In genomic region chr12:121795029-121795977, GRCh38 we compare ENCODE assay signal across 8 cellular contexts. TPM values are rescaled to one million over a fixed set of nuclear protein-coding genes. Genes with fewer than 3 reads are reported as not detected.
DNase-seq lines count a peak whose midpoint lies in the region; ATAC-seq and TF ChIP-seq lines count a peak whose summit lies in the region.

No MANE protein-coding gene starts in this region.

- no peaks in the 10 kb centered on the region for H3K9me3 ChIP-seq in fibroblast of lung (ENCODE audit: control insufficient read depth, insufficient read depth, low read depth, low read length)

- peaks cover 43% of the 10 kb centered on the region for H3K4me1 ChIP-seq in fibroblast of lung (ENCODE audit: control insufficient read depth, extremely low read depth, insufficient read depth, low read length)

- peak; percentile 91 for DNase-seq in Daoy (ENCODE audit: low read depth)
- peak in 74 of 76 experiments; percentile 12 to 89 (median 69) for DNase-seq in HUDEP-2 (lab: John Stamatoyannopoulos, UW; ENCODE audit: unreplicated experiment in 76 of 76)
- DNase-seq in OCI-M1 (lab: John Stamatoyannopoulos, UW), result peak; percentile 91
- DNase-seq in fibroblast of lung (ENCODE audit: low read depth in 2 of 2), result peak; percentile 70 to 86
- peak; percentile 73 to 94 (median 82) for DNase-seq in naive thymus-derived CD8-positive, alpha-beta T cell
- peak in 48 of 49 donors; percentile 36 to 90 (median 75) for DNase-seq in substantia nigra (lab: John Stamatoyannopoulos, UW)

- H3K9me3 Mint-ChIP-seq in activated T-helper 17 cell treated with anti-CD3 and anti-CD28 coated beads, Interleukin-2, amount 50 U/mL, for 72 hours, result no peaks in the 10 kb centered on the region
- H3K9me3 Mint-ChIP-seq in naive thymus-derived CD8-positive, alpha-beta T cell, result no peaks in the 10 kb centered on the region

- H3K79me2 ChIP-seq in fibroblast of lung (ENCODE audit: control insufficient read depth, insufficient read depth, low read length), result peaks cover 27% of the 10 kb centered on the region

- peaks cover 10% of the 10 kb centered on the region for H3K36me3 ChIP-seq in fibroblast of lung (ENCODE audit: control insufficient read depth, insufficient read depth, low read length)

- no peaks in the 10 kb centered on the region for H3K27me3 Mint-ChIP-seq in activated T-helper 17 cell treated with anti-CD3 and anti-CD28 coated beads, Interleukin-2, amount 50 U/mL, for 72 hours
- no peaks in the 10 kb centered on the region for H3K27me3 Mint-ChIP-seq in naive thymus-derived CD8-positive, alpha-beta T cell

- TF ChIP-seq CTCF in fibroblast of lung (conservative IDR thresholded peaks at IDR 0.05 in 1 of 2, IDR thresholded peaks at IDR 0.05 in 1 of 2; ENCODE audit: low read depth in 1 of 2, low read length in 2 of 2), result peak; percentile 94 to 97

- POLR2A ChIA-PET in naive thymus-derived CD8-positive, alpha-beta T cell (lab: Charles Lee), result interaction anchor here (0.8 to 37.3 kb wide), 17 partner anchors 6 to 228 kb away, joined by 3 to 2517 read pairs (median 7); partner anchors contain the start of genes PSMD9, RHOF, SETD1B and TMEM120B

- peak overlapping the region; percentile 73 for H3K27ac Mint-ChIP-seq in activated T-helper 17 cell treated with anti-CD3 and anti-CD28 coated beads, Interleukin-2, amount 50 U/mL, for 72 hours
- H3K27ac Mint-ChIP-seq in naive thymus-derived CD8-positive, alpha-beta T cell, result peak overlapping the region; percentile 87 to 99 (median 97)

- no peaks in the 10 kb centered on the region for H3K27me3 ChIP-seq in fibroblast of lung (ENCODE audit: control insufficient read depth, insufficient read depth, low read length)

- no peak overlapping the region for H2AFZ ChIP-seq in fibroblast of lung (ENCODE audit: low read length)

- ATAC-seq in activated T-helper 17 cell treated with anti-CD3 and anti-CD28 coated beads, Interleukin-2, amount 50 U/mL, for 72 hours (replicated peaks), result peak; percentile 25
- ATAC-seq in naive thymus-derived CD8-positive, alpha-beta T cell, result peak; percentile 11 to 15
- no peak for ATAC-seq in HG02840 (IDR thresholded peaks at IDR 0.05; ENCODE audit: low FRiP score, unreplicated experiment)

- H3K9ac ChIP-seq in fibroblast of lung (ENCODE audit: insufficient read depth, low read length), result no peak overlapping the region

- H3K4me1 Mint-ChIP-seq in activated T-helper 17 cell treated with anti-CD3 and anti-CD28 coated beads, Interleukin-2, amount 50 U/mL, for 72 hours, result peaks cover 34% of the 10 kb centered on the region
- H3K4me1 Mint-ChIP-seq in naive thymus-derived CD8-positive, alpha-beta T cell, result peaks cover 42 to 72% (median 65%) of the 10 kb centered on the region in 4 donors

- peak overlapping the region in 2 of 4 experiments; percentile 1 to 64 for H3K4me3 ChIP-seq in fibroblast of lung (replicated peaks in 1 of 4; ENCODE audit: control extremely low read depth in 1 of 4, insufficient read depth in 1 of 4, low read depth in 3 of 4, low read length in 4 of 4)

- H3K4me3 Mint-ChIP-seq in activated T-helper 17 cell treated with anti-CD3 and anti-CD28 coated beads, Interleukin-2, amount 50 U/mL, for 72 hours, result peak overlapping the region; percentile 94
- H3K4me3 Mint-ChIP-seq in naive thymus-derived CD8-positive, alpha-beta T cell, result peak overlapping the region; percentile 75 to 96 (median 86)

- H3K36me3 Mint-ChIP-seq in activated T-helper 17 cell treated with anti-CD3 and anti-CD28 coated beads, Interleukin-2, amount 50 U/mL, for 72 hours (ENCODE audit: low read depth), result peaks cover 75% of the 10 kb centered on the region
- peaks cover 0 to 43% (median 6%) of the 10 kb centered on the region in 3 donors for H3K36me3 Mint-ChIP-seq in naive thymus-derived CD8-positive, alpha-beta T cell

- peak overlapping the region; percentile 64 for H3K4me2 ChIP-seq in fibroblast of lung (ENCODE audit: extremely low read depth, insufficient read depth, low read length)

- no peaks in the 10 kb centered on the region for H4K20me1 ChIP-seq in fibroblast of lung (ENCODE audit: control insufficient read depth, extremely low read depth, insufficient read depth, low read length)

- peak overlapping the region; percentile 90 for H3K27ac ChIP-seq in fibroblast of lung (ENCODE audit: insufficient read depth, low read length)
- peak overlapping the region; percentile 58 for H3K27ac ChIP-seq in substantia nigra (ENCODE audit: low read depth, low read length, poor library complexity, severe bottlenecking)

RNA-seq across cellular contexts. Expression of gene RHOF, which starts 1.8 kb away (rescaled TPM):
- total RNA-seq in Daoy (2014; rRNA removed; shearing (Covaris generic)), result 16.1 and 19.1 TPM in 2 replicates
- total RNA-seq in activated T-helper 17 cell treated with anti-CD3 and anti-CD28 coated beads, Interleukin-2, amount 50 U/mL, for 72 hours, result 100 to 1,000 TPM; 103 to 123 TPM
- 5.6 and 6.8 TPM in 2 replicates for total RNA-seq in fibroblast of lung
- 2.3 and 4.8 TPM in 2 replicates for polyA plus RNA-seq in fibroblast of lung
- 4.2 and 8.9 TPM in 2 replicates for polyA plus RNA-seq in fibroblast of lung (2012)
- 4.7 and 8.5 TPM in 2 replicates for polyA minus RNA-seq in fibroblast of lung (ENCODE audit: low replicate concordance)
- 100 to 1,000 TPM; 176 to 178 TPM for total RNA-seq in naive thymus-derived CD8-positive, alpha-beta T cell
- polyA plus RNA-seq in naive thymus-derived CD8-positive, alpha-beta T cell, result 100 to 1,000 TPM in 1 of 3 donors, 10 to 100 TPM in 2; 79.9 to 101 (median 80.1) TPM

RNA-seq across cellular contexts. Expression of gene SETD1B, which starts 8.5 kb away (rescaled TPM):
- 2.3 and 2.6 TPM in 2 replicates for total RNA-seq in Daoy (2014; rRNA removed; shearing (Covaris generic))
- total RNA-seq in activated T-helper 17 cell treated with anti-CD3 and anti-CD28 coated beads, Interleukin-2, amount 50 U/mL, for 72 hours, result 10 to 100 TPM; 14.7 to 23.4 TPM
- total RNA-seq in fibroblast of lung, result 2.1 and 3.5 TPM in 2 replicates
- 1.2 and 1.7 TPM in 2 replicates for polyA plus RNA-seq in fibroblast of lung
- 8.7 and 9.8 TPM in 2 replicates for polyA plus RNA-seq in fibroblast of lung (2012)
- polyA minus RNA-seq in fibroblast of lung (ENCODE audit: low replicate concordance), result 12.2 and 13.1 TPM in 2 replicates
- 10 to 100 TPM; 92.8 to 93.8 TPM for total RNA-seq in naive thymus-derived CD8-positive, alpha-beta T cell
- polyA plus RNA-seq in naive thymus-derived CD8-positive, alpha-beta T cell, result 1 to 10 TPM in 2 of 3 donors, under 1 TPM in 1; 0.98 to 3.7 (median 2.8) TPM
